1 cellular context compared by ENCODE assay signal in the genomic region with DNA sequence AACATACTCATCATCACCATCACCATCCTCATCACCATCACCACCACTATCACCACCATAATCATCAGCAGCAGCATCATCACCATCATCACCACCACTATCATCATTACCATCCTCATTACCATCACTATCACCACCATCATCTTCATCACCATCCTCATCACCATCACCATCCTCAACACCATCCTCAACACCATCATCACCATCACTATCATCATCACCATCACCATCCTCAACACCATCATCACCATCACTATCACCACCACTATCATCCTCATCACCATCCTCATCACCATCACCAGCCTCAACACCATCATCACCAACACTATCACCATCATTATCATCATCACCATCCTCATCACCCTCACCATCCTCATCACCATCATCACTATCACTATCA.
TF ChIP-seq lines count a peak whose summit lies in the region.

No MANE protein-coding gene starts in this region.

TF ChIP-seq in HepG2, 621 proteins besides CTCF, POLR2A, EP300 and RAD21 (continued from another document):
- TF ChIP-seq, protein P1, sequence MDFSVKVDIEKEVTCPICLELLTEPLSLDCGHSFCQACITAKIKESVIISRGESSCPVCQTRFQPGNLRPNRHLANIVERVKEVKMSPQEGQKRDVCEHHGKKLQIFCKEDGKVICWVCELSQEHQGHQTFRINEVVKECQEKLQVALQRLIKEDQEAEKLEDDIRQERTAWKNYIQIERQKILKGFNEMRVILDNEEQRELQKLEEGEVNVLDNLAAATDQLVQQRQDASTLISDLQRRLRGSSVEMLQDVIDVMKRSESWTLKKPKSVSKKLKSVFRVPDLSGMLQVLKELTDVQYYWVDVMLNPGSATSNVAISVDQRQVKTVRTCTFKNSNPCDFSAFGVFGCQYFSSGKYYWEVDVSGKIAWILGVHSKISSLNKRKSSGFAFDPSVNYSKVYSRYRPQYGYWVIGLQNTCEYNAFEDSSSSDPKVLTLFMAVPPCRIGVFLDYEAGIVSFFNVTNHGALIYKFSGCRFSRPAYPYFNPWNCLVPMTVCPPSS (IDR thresholded peaks at IDR 0.05), result 0 out of 2 replicates have a peak, but pooled peaks have one; percentile 47
- no peak for TF ChIP-seq MYNN (CRISPR knock-in tag; IDR thresholded peaks at IDR 0.05; ENCODE audit: low read depth)
- TF ChIP-seq ZKSCAN8 (CRISPR knock-in tag; IDR thresholded peaks at IDR 0.05; ENCODE audit: borderline replicate concordance), result no peak
